ENCODE assay signal across 30 cellular contexts in the genomic region with DNA sequence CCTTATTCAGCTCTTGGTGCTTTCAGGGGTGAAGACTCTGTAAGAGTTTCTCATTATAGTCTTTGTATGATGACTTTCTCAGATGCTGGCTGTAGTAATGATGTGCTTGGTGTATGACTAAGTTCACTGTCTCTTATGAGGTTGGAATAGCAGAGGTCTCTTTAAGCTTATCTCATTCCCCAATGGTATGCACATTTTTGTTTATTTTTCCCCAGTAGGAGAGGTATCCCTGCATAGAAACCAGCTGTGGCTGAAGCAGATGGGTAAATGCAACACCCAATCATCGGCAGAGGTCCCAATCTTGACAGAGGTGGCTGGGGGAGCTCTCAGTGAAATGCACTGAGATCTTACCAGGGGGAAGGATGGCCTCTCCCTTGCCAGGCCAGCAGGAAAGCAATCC. TPM values are rescaled to one million over a fixed set of nuclear protein-coding genes. Genes with fewer than 3 reads are reported as not detected.
A peak's percentile ranks its signal among the peaks of the same experiment; 100 is the strongest.
DNase-seq lines count a peak whose midpoint lies in the region; ATAC-seq, FAIRE-seq and TF ChIP-seq lines count a peak whose summit lies in the region.
"Had no signal": no experiment of that assay in that cellular context is flagged by ENCODE, and none has a peak within 500 bp of the region (broad histone marks: within the 10 kb centered on the region; RNA-seq: fewer than 3 reads in every experiment).

No MANE protein-coding gene starts in this region.

- peak; percentile 36 for ATAC-seq in upper lobe of right lung
- ATAC-seq: activated CD8-positive, alpha-beta memory T cell treated with anti-CD3 and anti-CD28 coated beads, Interleukin-2, amount 10 ng/mL, durations not matched to agents 7 days and 5 days; activated T-cell treated with anti-CD3 and anti-CD28 coated beads, Interleukin-2, amount 50 U/mL, for 72 hours; CD8-positive, alpha-beta T cell; esophagus mucosa; stimulated activated memory B cell treated with anti-CD40 and anti-IgM and Interleukin-4, amounts not matched to agents 10 μg/mL and 1 μg/mL and 100 μg/mL, for 72 hours had no signal

- H2AFZ ChIP-seq in astrocyte (ENCODE audit: low read depth, low read length), result no peak overlapping the region

- H4K20me1 ChIP-seq in astrocyte (ENCODE audit: insufficient read depth, low read length), result no peaks in the 10 kb centered on the region

- no peak for FAIRE-seq in astrocyte (lab: Jason Lieb, UNC)
- FAIRE-seq: bronchial epithelial cell, urothelium cell line had no signal

- H3K4me3 Mint-ChIP-seq in astrocyte (ENCODE audit: unreplicated experiment), result no peak overlapping the region
- H3K4me3 Mint-ChIP-seq: activated CD4-positive, alpha-beta T cell treated with anti-CD3 and anti-CD28 coated beads, Interleukin-2, amount 10 ng/mL, durations not matched to agents 24 days and 14 days; activated CD8-positive, alpha-beta memory T cell treated with anti-CD3 and anti-CD28 coated beads, Interleukin-2, amount 10 ng/mL, durations not matched to agents 7 days and 5 days; activated T-cell treated with anti-CD3 and anti-CD28 coated beads, Interleukin-2, amount 50 U/mL, for 72 hours; CD8-positive, alpha-beta T cell; H9; stimulated activated memory B cell treated with anti-CD40 and anti-IgM and Interleukin-4, amounts not matched to agents 10 μg/mL and 1 μg/mL and 100 μg/mL, for 72 hours had no signal

- peak; percentile 28 for DNase-seq in EL
- peak; percentile 75 for DNase-seq in astrocyte (ENCODE audit: low read depth)
- DNase-seq in iris pigment epithelial cell (ENCODE audit: low read depth), result peak; percentile 66
- no peak for DNase-seq in upper lobe of right lung
- no peak for DNase-seq in GM20000 (ENCODE audit: low spot score)
- DNase-seq in DMS53 treated with DMSO at 0.1 percent for 48 hours (lab: John Stamatoyannopoulos, UW; ENCODE audit: unreplicated experiment), result no peak
- DNase-seq in WERI-Rb-1, result no peak
- DNase-seq: activated CD4-positive, alpha-beta T cell treated with anti-CD3 and anti-CD28 coated beads, Interleukin-2, amount 10 ng/mL, durations not matched to agents 24 days and 14 days; activated CD8-positive, alpha-beta memory T cell treated with anti-CD3 and anti-CD28 coated beads, Interleukin-2, amount 10 ng/mL, durations not matched to agents 7 days and 5 days; activated naive CD4-positive, alpha-beta T cell treated with Interleukin-2 at 50 U/mL for 16 hours; activated T-cell treated with anti-CD3 and anti-CD28 coated beads, Interleukin-2, amount 50 U/mL, for 72 hours; adrenal gland; CD8-positive, alpha-beta T cell; H9; NCI-H1105; NCI-H2029; NCI-H2227 treated with DMSO at 0.1 percent for 48 hours; NCI-H748 treated with DMSO at 0.1 percent for 48 hours; ovary; stimulated activated CD4-positive, alpha-beta T cell treated with anti-CD3 and anti-CD28 coated beads, Interleukin-4, amount 100 ng/mL, for 1 hour had no signal

- H3K27me3 Mint-ChIP-seq in astrocyte (ENCODE audit: low read depth, unreplicated experiment), result no peaks in the 10 kb centered on the region
- H3K27me3 Mint-ChIP-seq: activated CD4-positive, alpha-beta T cell treated with anti-CD3 and anti-CD28 coated beads, Interleukin-2, amount 10 ng/mL, durations not matched to agents 24 days and 14 days; activated CD8-positive, alpha-beta memory T cell treated with anti-CD3 and anti-CD28 coated beads, Interleukin-2, amount 10 ng/mL, durations not matched to agents 7 days and 5 days; stimulated activated memory B cell treated with anti-CD40 and anti-IgM and Interleukin-4, amounts not matched to agents 10 μg/mL and 1 μg/mL and 100 μg/mL, for 72 hours had no signal

- no peaks in the 10 kb centered on the region for H3K36me3 ChIP-seq in astrocyte (ENCODE audit: insufficient read depth, low read length)
- no peaks in the 10 kb centered on the region for H3K36me3 ChIP-seq in upper lobe of right lung
- no peaks in the 10 kb centered on the region for H3K36me3 ChIP-seq in WERI-Rb-1
- H3K36me3 ChIP-seq: adrenal gland, ovary, suprapubic skin had no signal

- peaks cover 11% of the 10 kb centered on the region for H3K9me3 Mint-ChIP-seq in astrocyte (ENCODE audit: unreplicated experiment)

- peak overlapping the region; percentile 70 for H3K27ac Mint-ChIP-seq in astrocyte (ENCODE audit: unreplicated experiment)
- H3K27ac Mint-ChIP-seq: activated CD4-positive, alpha-beta T cell treated with anti-CD3 and anti-CD28 coated beads, Interleukin-2, amount 10 ng/mL, durations not matched to agents 24 days and 14 days; activated CD8-positive, alpha-beta memory T cell treated with anti-CD3 and anti-CD28 coated beads, Interleukin-2, amount 10 ng/mL, durations not matched to agents 7 days and 5 days; activated T-cell treated with anti-CD3 and anti-CD28 coated beads, Interleukin-2, amount 50 U/mL, for 72 hours; CD8-positive, alpha-beta T cell; stimulated activated memory B cell treated with anti-CD40 and anti-IgM and Interleukin-4, amounts not matched to agents 10 μg/mL and 1 μg/mL and 100 μg/mL, for 72 hours had no signal

- H3K4me1 ChIP-seq in astrocyte (ENCODE audit: insufficient read depth, low read length), result peaks cover 4% of the 10 kb centered on the region
- no peaks in the 10 kb centered on the region for H3K4me1 ChIP-seq in upper lobe of right lung
- H3K4me1 ChIP-seq: adrenal gland, suprapubic skin had no signal

- no peak overlapping the region for H3K27ac ChIP-seq in astrocyte (ENCODE audit: low read depth, low read length)
- H3K27ac ChIP-seq in upper lobe of right lung, result no peak overlapping the region
- H3K27ac ChIP-seq in WERI-Rb-1, result no peak overlapping the region
- H3K27ac ChIP-seq: adrenal gland, ovary, RWPE1, SK-N-MC, suprapubic skin, VCaP had no signal

- H3K9me3 ChIP-seq in astrocyte (ENCODE audit: insufficient read depth, low read depth, low read length) (no peaks in the 10 kb centered on the region), upper lobe of right lung (no peaks in the 10 kb centered on the region), WERI-Rb-1 (ENCODE audit: severe bottlenecking) (no peaks in the 10 kb centered on the region)
- H3K9me3 ChIP-seq: adrenal gland, ovary, suprapubic skin had no signal

- H3K4me1 Mint-ChIP-seq in astrocyte (ENCODE audit: low read depth, unreplicated experiment), result peaks cover 23% of the 10 kb centered on the region
- H3K4me1 Mint-ChIP-seq: activated CD4-positive, alpha-beta T cell treated with anti-CD3 and anti-CD28 coated beads, Interleukin-2, amount 10 ng/mL, durations not matched to agents 24 days and 14 days; activated CD8-positive, alpha-beta memory T cell treated with anti-CD3 and anti-CD28 coated beads, Interleukin-2, amount 10 ng/mL, durations not matched to agents 7 days and 5 days; stimulated activated memory B cell treated with anti-CD40 and anti-IgM and Interleukin-4, amounts not matched to agents 10 μg/mL and 1 μg/mL and 100 μg/mL, for 72 hours had no signal

- no peak overlapping the region for H3K4me3 ChIP-seq in astrocyte (ENCODE audit: insufficient read depth, low read depth, low read length)
- H3K4me3 ChIP-seq in upper lobe of right lung, result no peak overlapping the region
- no peak overlapping the region for H3K4me3 ChIP-seq in WERI-Rb-1 (ENCODE audit: low read depth, low read length)
- H3K4me3 ChIP-seq: adrenal gland, coronary artery, ovary, SK-N-MC, suprapubic skin had no signal

- no peak overlapping the region for H3K9ac ChIP-seq in astrocyte (ENCODE audit: low read length)

- TF ChIP-seq CTCF in astrocyte (IDR thresholded peaks at IDR 0.05; ENCODE audit: insufficient read depth, low read depth, low read length) (no peak), upper lobe of right lung (IDR thresholded peaks at IDR 0.05) (no peak), GM20000 (IDR thresholded peaks at IDR 0.05; ENCODE audit: extremely low read depth, missing control alignments) (no peak), WERI-Rb-1 (IDR thresholded peaks at IDR 0.05; ENCODE audit: low read depth, low read length) (no peak)

- intact Hi-C loops in upper lobe of right lung (cut with DNase I), result no loop called here

- no peaks in the 10 kb centered on the region for H3K36me3 Mint-ChIP-seq in astrocyte (ENCODE audit: low read depth, unreplicated experiment)
- H3K36me3 Mint-ChIP-seq: activated CD8-positive, alpha-beta memory T cell treated with anti-CD3 and anti-CD28 coated beads, Interleukin-2, amount 10 ng/mL, durations not matched to agents 7 days and 5 days; CD8-positive, alpha-beta T cell; stimulated activated memory B cell treated with anti-CD40 and anti-IgM and Interleukin-4, amounts not matched to agents 10 μg/mL and 1 μg/mL and 100 μg/mL, for 72 hours had no signal

- H3K4me2 ChIP-seq in astrocyte (ENCODE audit: low read length), result peak overlapping the region; percentile 19

- no peaks in the 10 kb centered on the region for H3K27me3 ChIP-seq in astrocyte (ENCODE audit: insufficient read depth, low read length)
- H3K27me3 ChIP-seq in upper lobe of right lung, result no peaks in the 10 kb centered on the region
- H3K27me3 ChIP-seq in WERI-Rb-1 (ENCODE audit: insufficient read depth, low read depth, severe bottlenecking), result peaks cover 4% of the 10 kb centered on the region
- H3K27me3 ChIP-seq: ovary, suprapubic skin had no signal

- H3K79me2 ChIP-seq in astrocyte (ENCODE audit: insufficient read depth, low read length), result no peaks in the 10 kb centered on the region

RNA-seq across cellular contexts. Expression of a gene that starts 34.6 kb away (rescaled TPM):
- 0.39 and 0.62 TPM in 2 replicates for total RNA-seq in astrocyte
- total RNA-seq in upper lobe of right lung, result not detected
- total RNA-seq: activated CD4-positive, alpha-beta T cell treated with anti-CD3 and anti-CD28 coated beads, Interleukin-2, amount 10 ng/mL, durations not matched to agents 24 days and 14 days; activated CD8-positive, alpha-beta memory T cell treated with anti-CD3 and anti-CD28 coated beads, Interleukin-2, amount 10 ng/mL, durations not matched to agents 7 days and 5 days; activated T-cell treated with anti-CD3 and anti-CD28 coated beads, Interleukin-2, amount 50 U/mL, for 72 hours; CD8-positive, alpha-beta T cell; H9; T-helper 2 cell treated with Interferon-gamma antibody and Interleukin-4, amounts not matched to agents 100 ng/mL and 5 ng/mL, for 36 hours had no signal

Comparison
In these comparisons a context has a peak if more than half of its experiments do, and no peak if none do; other contexts are left out.
1. DNase-seq: peak in EL (single experiment), astrocyte (single experiment) and iris pigment epithelial cell (single experiment); none in upper lobe of right lung (single experiment), GM20000 (single experiment), DMS53 treated with DMSO at 0.1 percent for 48 hours (single experiment) and WERI-Rb-1 (single experiment).